Comparison of ENCODE assay signal across 29 cellular contexts in the genomic region with DNA sequence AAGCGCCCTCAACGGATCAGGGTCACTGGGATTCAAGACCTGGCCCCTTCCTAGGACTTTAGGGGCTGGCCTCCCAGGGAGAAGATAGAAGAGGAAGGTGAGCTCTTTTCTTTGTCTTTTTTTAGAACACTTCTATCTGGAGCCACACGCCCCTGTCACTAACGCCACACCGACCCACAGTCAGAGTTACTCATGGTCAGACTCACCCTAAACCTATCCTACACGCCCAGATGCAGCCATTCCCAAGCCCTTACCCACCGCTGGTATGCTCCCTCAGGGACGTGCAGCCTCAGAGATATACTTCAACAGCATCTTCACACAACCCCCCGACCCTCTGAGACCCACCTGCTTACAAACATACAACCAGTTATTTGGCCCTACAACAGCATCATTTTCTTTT. TPM values are rescaled to one million over a fixed set of nuclear protein-coding genes. Genes with fewer than 3 reads are reported as not detected.
"Had no signal": no experiment of that assay in that cellular context is flagged by ENCODE, and none has a peak within 500 bp of the region (broad histone marks: within the 10 kb centered on the region; RNA-seq: fewer than 3 reads in every experiment).

No MANE protein-coding gene starts in this region.

- H3K4me1 ChIP-seq: esophagus muscularis mucosa, gastrocnemius medialis, sigmoid colon had no signal

- H3K4me3 ChIP-seq: esophagus muscularis mucosa, gastrocnemius medialis, sigmoid colon had no signal

- H3K9me3 ChIP-seq: esophagus muscularis mucosa, gastrocnemius medialis, sigmoid colon had no signal

- H3K4me3 Mint-ChIP-seq: activated B cell treated with CpG ODN at 0.5 μM for 24 hours; activated CD4-positive, alpha-beta T cell treated with anti-CD3 and anti-CD28 coated beads for 36 hours; activated naive CD8-positive, alpha-beta T cell treated with anti-CD3 and anti-CD28 coated beads for 36 hours; activated T-cell treated with anti-CD3 and anti-CD28 coated beads, Interleukin-2, amount 50 U/mL, for 24 hours; activated T-helper 17 cell treated with anti-CD3 and anti-CD28 coated beads, Interleukin-2, amount 50 U/mL, for 72 hours; central memory CD8-positive, alpha-beta T cell; naive B cell; neural crest cell had no signal

- H3K27me3 ChIP-seq: esophagus muscularis mucosa, gastrocnemius medialis, sigmoid colon had no signal

- H3K36me3 Mint-ChIP-seq: activated naive CD8-positive, alpha-beta T cell treated with anti-CD3 and anti-CD28 coated beads for 36 hours; naive B cell had no signal

- H3K27me3 Mint-ChIP-seq: activated B cell treated with CpG ODN at 0.5 μM for 24 hours had no signal

- H3K27ac Mint-ChIP-seq: activated B cell treated with CpG ODN at 0.5 μM for 24 hours; activated CD4-positive, alpha-beta T cell treated with anti-CD3 and anti-CD28 coated beads for 36 hours; activated naive CD8-positive, alpha-beta T cell treated with anti-CD3 and anti-CD28 coated beads for 36 hours; activated T-cell treated with anti-CD3 and anti-CD28 coated beads, Interleukin-2, amount 50 U/mL, for 24 hours; activated T-helper 17 cell treated with anti-CD3 and anti-CD28 coated beads, Interleukin-2, amount 50 U/mL, for 72 hours had no signal

- DNase-seq: activated B cell treated with CpG ODN at 0.5 μM for 24 hours; activated CD4-positive, alpha-beta T cell treated with anti-CD3 and anti-CD28 coated beads for 36 hours; activated CD4-positive, alpha-beta T cell treated with anti-CD3 and anti-CD28 coated beads, Interleukin-2, amount 50 U/mL, for 4 hours; activated CD8-positive, alpha-beta memory T cell treated with anti-CD3 and anti-CD28 coated beads for 24 hours; activated CD8-positive, alpha-beta memory T cell treated with anti-CD3 and anti-CD28 coated beads, Interleukin-2, amount 50 U/mL, for 4 hours; activated naive CD8-positive, alpha-beta T cell treated with anti-CD3 and anti-CD28 coated beads for 36 hours; activated T-cell treated with anti-CD3 and anti-CD28 coated beads, Interleukin-2, amount 50 U/mL, for 24 hours; effector memory CD4-positive, alpha-beta T cell; gastrocnemius medialis; left cardiac atrium; mesenchymal stem cell; naive B cell; sigmoid colon; stimulated activated CD4-positive, alpha-beta T cell treated with anti-CD3 and anti-CD28 coated beads, Interleukin-2, amount 100 ng/mL, for 48 hours; stimulated activated naive CD8-positive, alpha-beta T cell treated with anti-CD3 and anti-CD28 coated beads, Interleukin-15, Interleukin-2, amounts not matched to agents 100 U/mL and 50 U/mL, for 24 hours; T1000 had no signal

- H3K4me1 Mint-ChIP-seq: activated B cell treated with CpG ODN at 0.5 μM for 24 hours; activated CD4-positive, alpha-beta T cell treated with anti-CD3 and anti-CD28 coated beads for 36 hours; activated naive CD8-positive, alpha-beta T cell treated with anti-CD3 and anti-CD28 coated beads for 36 hours; activated T-helper 17 cell treated with anti-CD3 and anti-CD28 coated beads, Interleukin-2, amount 50 U/mL, for 72 hours; central memory CD8-positive, alpha-beta T cell; naive B cell; neural crest cell had no signal

- H3K27ac ChIP-seq: esophagus muscularis mucosa, gastrocnemius medialis, sigmoid colon had no signal

- H3K36me3 ChIP-seq: esophagus muscularis mucosa, gastrocnemius medialis, sigmoid colon had no signal

- H3K9me3 Mint-ChIP-seq: activated B cell treated with CpG ODN at 0.5 μM for 24 hours; activated naive CD8-positive, alpha-beta T cell treated with anti-CD3 and anti-CD28 coated beads for 36 hours; activated T-cell treated with anti-CD3 and anti-CD28 coated beads, Interleukin-2, amount 50 U/mL, for 24 hours; activated T-helper 17 cell treated with anti-CD3 and anti-CD28 coated beads, Interleukin-2, amount 50 U/mL, for 72 hours; central memory CD8-positive, alpha-beta T cell; neural crest cell had no signal

- ATAC-seq: activated CD4-positive, alpha-beta T cell treated with anti-CD3 and anti-CD28 coated beads for 36 hours; activated T-helper 17 cell treated with anti-CD3 and anti-CD28 coated beads, Interleukin-2, amount 50 U/mL, for 72 hours; gastrocnemius medialis; left cardiac atrium; stimulated activated naive CD8-positive, alpha-beta T cell treated with anti-CD3 and anti-CD28 coated beads, Interleukin-15, Interleukin-2, amounts not matched to agents 100 U/mL and 50 U/mL, for 24 hours had no signal

RNA-seq across cellular contexts. Expression of a gene that starts 29.9 kb away (rescaled TPM):
- total RNA-seq: activated CD4-positive, alpha-beta T cell treated with anti-CD3 and anti-CD28 coated beads for 36 hours; activated naive CD8-positive, alpha-beta T cell treated with anti-CD3 and anti-CD28 coated beads for 36 hours; astrocyte; dermis microvascular lymphatic vessel endothelial cell; gastrocnemius medialis; T-helper 1 cell treated with Interleukin-12 subunit alpha and Interleukin-12 subunit beta and Interleukin-4 antibody, amounts not matched to agents 30 ng/mL and 1 ng/mL, for 36 hours had no signal

RNA-seq across cellular contexts. Expression of a gene that starts 46.7 kb away (rescaled TPM):
- total RNA-seq: activated B cell treated with CpG ODN at 0.5 μM for 24 hours; activated CD4-positive, alpha-beta T cell treated with anti-CD3 and anti-CD28 coated beads for 36 hours; activated naive CD8-positive, alpha-beta T cell treated with anti-CD3 and anti-CD28 coated beads for 36 hours; activated T-helper 17 cell treated with anti-CD3 and anti-CD28 coated beads, Interleukin-2, amount 50 U/mL, for 72 hours; astrocyte; dermis microvascular lymphatic vessel endothelial cell; esophagus muscularis mucosa; gastrocnemius medialis; left cardiac atrium; lower leg skin; mucosa of gallbladder; neural crest cell; omental fat pad; renal cortical epithelial cell; sigmoid colon; subcutaneous adipose tissue; T-helper 1 cell treated with Interleukin-12 subunit alpha and Interleukin-12 subunit beta and Interleukin-4 antibody, amounts not matched to agents 30 ng/mL and 1 ng/mL, for 36 hours; ureter had no signal
- polyA plus RNA-seq: sigmoid colon had no signal
